In genomic region chr12:45946435-45946834, GRCh38 we compare ENCODE assay signal across 32 cellular contexts.
"Had no signal": no experiment of that assay in that cellular context is flagged by ENCODE, and none has a peak within 500 bp of the region (broad histone marks: within the 10 kb centered on the region; RNA-seq: fewer than 3 reads in every experiment).

No MANE protein-coding gene starts in this region.

- H3K4me3 ChIP-seq: adrenal gland, K562, Peyer's patch had no signal

- H3K4me1 Mint-ChIP-seq: activated CD8-positive, alpha-beta memory T cell treated with anti-CD3 and anti-CD28 coated beads, Interleukin-2, amount 10 ng/mL, durations not matched to agents 7 days and 5 days had no signal

- H3K27ac ChIP-seq: adrenal gland, brain microvascular endothelial cell, Peyer's patch, WERI-Rb-1 had no signal

- ATAC-seq: activated CD8-positive, alpha-beta memory T cell treated with anti-CD3 and anti-CD28 coated beads, Interleukin-2, amount 10 ng/mL, durations not matched to agents 7 days and 5 days; activated naive CD4-positive, alpha-beta T cell treated with anti-CD3 and anti-CD28 coated beads, Interleukin-2, amount 50 U/mL, for 72 hours; K562; PC-3 had no signal

- DNase-seq: activated CD4-positive, alpha-beta memory T cell treated with anti-CD3 and anti-CD28 coated beads, Interleukin-2, amount 10 ng/mL, durations not matched to agents 7 days and 5 days; activated CD4-positive, alpha-beta T cell treated with anti-CD3 and anti-CD28 coated beads for 1 hour; activated CD4-positive, alpha-beta T cell treated with anti-CD3 and anti-CD28 coated beads for 48 hours; activated CD4-positive, CD25-positive, alpha-beta regulatory T cell; activated CD8-positive, alpha-beta memory T cell treated with anti-CD3 and anti-CD28 coated beads for 24 hours; activated CD8-positive, alpha-beta memory T cell treated with anti-CD3 and anti-CD28 coated beads, Interleukin-2, amount 10 ng/mL, durations not matched to agents 7 days and 5 days; activated CD8-positive, alpha-beta memory T cell treated with anti-CD3 and anti-CD28 coated beads, Interleukin-2, amount 50 U/mL, for 48 hours; activated effector memory CD4-positive, alpha-beta T cell treated with anti-CD3 and anti-CD28 coated beads, Interleukin-2, amount 50 U/mL, for 16 hours; activated naive CD4-positive, alpha-beta T cell; activated T-cell treated with anti-CD3 and anti-CD28 coated beads, Interleukin-2, amount 50 U/mL, for 48 hours; adrenal gland; anterior cingulate cortex; brain microvascular endothelial cell; central memory CD4-positive, alpha-beta T cell; NCI-H1092; NCI-H1436 treated with DMSO at 0.1 percent for 48 hours; NCI-H1694 treated with DMSO at 0.1 percent for 48 hours; NCI-H2029; NCI-H510A; NCI-H526; NCI-H748 treated with DMSO at 0.1 percent for 48 hours; NK-92 treated with Interleukin-12 subunit alpha and Interleukin-12 subunit beta, amount 100 ng/mL, for 24 hours; PC-3; Peyer's patch; RPMI8226; SIG-M5; SW 1271; T-helper 1 cell; T1000; WERI-Rb-1 had no signal

- H3K4me3 Mint-ChIP-seq: activated CD4-positive, alpha-beta memory T cell treated with anti-CD3 and anti-CD28 coated beads, Interleukin-2, amount 10 ng/mL, durations not matched to agents 7 days and 5 days; activated CD8-positive, alpha-beta memory T cell treated with anti-CD3 and anti-CD28 coated beads, Interleukin-2, amount 10 ng/mL, durations not matched to agents 7 days and 5 days had no signal

- H3K9me3 ChIP-seq: adrenal gland, Peyer's patch had no signal

- FAIRE-seq: K562 had no signal

- H3K36me3 ChIP-seq: brain microvascular endothelial cell had no signal

- H3K27me3 Mint-ChIP-seq: activated CD4-positive, alpha-beta memory T cell treated with anti-CD3 and anti-CD28 coated beads, Interleukin-2, amount 10 ng/mL, durations not matched to agents 7 days and 5 days; activated CD8-positive, alpha-beta memory T cell treated with anti-CD3 and anti-CD28 coated beads, Interleukin-2, amount 10 ng/mL, durations not matched to agents 7 days and 5 days had no signal

- H3K27ac Mint-ChIP-seq: activated CD4-positive, alpha-beta memory T cell treated with anti-CD3 and anti-CD28 coated beads, Interleukin-2, amount 10 ng/mL, durations not matched to agents 7 days and 5 days; activated CD8-positive, alpha-beta memory T cell treated with anti-CD3 and anti-CD28 coated beads, Interleukin-2, amount 10 ng/mL, durations not matched to agents 7 days and 5 days; activated naive CD4-positive, alpha-beta T cell treated with anti-CD3 and anti-CD28 coated beads, Interleukin-2, amount 50 U/mL, for 72 hours had no signal
